Comparison of ENCODE assay signal across 14 cellular contexts in the genomic region with DNA sequence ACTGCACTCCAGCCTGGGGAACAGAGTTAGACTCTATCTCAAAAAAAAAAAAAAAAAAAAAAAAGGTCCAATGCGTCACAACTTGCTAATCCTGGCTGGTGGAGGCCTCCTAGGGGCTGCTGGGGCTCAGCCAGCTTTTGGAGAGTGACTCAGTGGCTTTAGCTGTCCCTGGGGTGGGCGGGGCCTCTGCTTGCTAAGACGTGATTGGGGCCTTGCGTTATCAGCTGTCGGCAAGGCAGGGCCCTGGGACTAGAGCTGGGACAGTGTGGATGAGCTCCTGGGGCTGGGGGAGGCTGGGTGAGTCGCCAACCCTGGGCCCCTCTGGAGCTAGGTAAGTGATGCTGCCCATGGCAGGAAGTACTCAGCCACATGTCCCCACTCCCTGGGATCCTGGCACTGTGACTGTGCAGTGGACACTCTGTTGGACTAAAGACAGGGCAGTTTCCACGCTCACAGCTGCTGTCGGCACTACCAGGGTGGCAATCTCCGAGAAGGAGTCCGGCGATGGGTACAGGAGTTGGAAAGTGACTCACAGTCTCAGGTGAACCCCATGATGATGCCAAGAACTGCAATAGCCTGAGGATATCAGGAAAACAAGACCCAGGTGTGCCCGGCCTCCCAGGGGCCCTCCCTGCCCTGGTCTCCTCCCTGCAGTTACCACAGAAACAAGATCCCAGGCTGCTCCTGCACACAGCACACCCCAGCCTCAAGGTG. TPM values are rescaled to one million over a fixed set of nuclear protein-coding genes. Genes with fewer than 3 reads are reported as not detected.
A peak's percentile ranks its signal among the peaks of the same experiment; 100 is the strongest.
DNase-seq lines count a peak whose midpoint lies in the region; ATAC-seq and TF ChIP-seq lines count a peak whose summit lies in the region.
"Had no signal": no experiment of that assay in that cellular context is flagged by ENCODE, and none has a peak within 500 bp of the region (broad histone marks: within the 10 kb centered on the region; RNA-seq: fewer than 3 reads in every experiment).

No MANE protein-coding gene starts in this region.

- H3K27me3 ChIP-seq in mesendoderm (ENCODE audit: insufficient read depth, low read length, poor library complexity) = no peaks in the 10 kb centered on the region

- intact Hi-C loops in Calu3 (cut with micrococcal nuclease; ENCODE audit: unreplicated experiment) = no loop called here

- H3K27ac ChIP-seq in mesendoderm (ENCODE audit: low read depth, low read length) = no peak overlapping the region
- H3K27ac ChIP-seq: thoracic aorta had no signal

- POLR2A ChIA-PET in naive thymus-derived CD8-positive, alpha-beta T cell (lab: Charles Lee) = no interaction called here

- ATAC-seq in naive thymus-derived CD8-positive, alpha-beta T cell = no peak
- no peak for ATAC-seq in HG03565 (IDR thresholded peaks at IDR 0.05; ENCODE audit: unreplicated experiment)

- no peak overlapping the region for H3K4me3 ChIP-seq in mesendoderm (ENCODE audit: low read length)
- H3K4me3 ChIP-seq: thoracic aorta had no signal

- H3K18ac ChIP-seq in mesendoderm (ENCODE audit: low read length) = no peak overlapping the region

- H3K9me3 Mint-ChIP-seq in Calu3 (ENCODE audit: low read depth, unreplicated experiment) = peaks cover 2% of the 10 kb centered on the region
- peaks cover 0 to 23% (median 4%) of the 10 kb centered on the region in 9 donors for H3K9me3 Mint-ChIP-seq in naive thymus-derived CD8-positive, alpha-beta T cell

- no peaks in the 10 kb centered on the region for H3K4me1 Mint-ChIP-seq in Calu3 (ENCODE audit: low read depth, unreplicated experiment)
- H3K4me1 Mint-ChIP-seq in naive thymus-derived CD8-positive, alpha-beta T cell = peaks cover 0 to 2% (median 0%) of the 10 kb centered on the region in 4 donors

- no peak overlapping the region for H3K56ac ChIP-seq in mesendoderm (ENCODE audit: low read length)

- no peak overlapping the region for H3K4me3 Mint-ChIP-seq in Calu3 (ENCODE audit: low read depth, unreplicated experiment)
- H3K4me3 Mint-ChIP-seq in naive thymus-derived CD8-positive, alpha-beta T cell = no peak overlapping the region

- H3K4ac ChIP-seq in mesendoderm (ENCODE audit: low read depth, low read length) = no peak overlapping the region

- H3K79me1 ChIP-seq in mesendoderm (ENCODE audit: low read length) = no peaks in the 10 kb centered on the region

- H3K9ac ChIP-seq in mesendoderm (ENCODE audit: low read length) = no peak overlapping the region

- no peak overlapping the region for H4K8ac ChIP-seq in mesendoderm (ENCODE audit: low read depth, low read length)

- no peaks in the 10 kb centered on the region for H3K4me1 ChIP-seq in mesendoderm (ENCODE audit: control insufficient read depth, low read depth, low read length)

- H3K79me2 ChIP-seq in mesendoderm (ENCODE audit: control insufficient read depth, insufficient read depth, low read length) = no peaks in the 10 kb centered on the region

- no peak overlapping the region for H2BK120ac ChIP-seq in mesendoderm (ENCODE audit: low read depth, low read length)

- no peak overlapping the region for H4K5ac ChIP-seq in mesendoderm (ENCODE audit: low read length)

- no TSS peak for BruUV-seq in Calu3 (replicated peaks; lab: Mats Ljungman, UMichigan)

- CTCF ChIA-PET in Calu3 (lab: Charles Lee) = interaction anchor here (0.6 kb wide), 1 partner anchor 62 kb away, joined by 6 read pairs; no protein-coding TSS in a partner anchor

- DNase-seq in Calu3 (peak; percentile 42), HUDEP-2 (lab: John Stamatoyannopoulos, UW; ENCODE audit: unreplicated experiment in 76 of 76) (peak in 63 of 76 experiments; percentile 13 to 98 (median 63)), astrocyte of the hippocampus (ENCODE audit: low read depth, low spot score) (peak; percentile 87), mesendoderm (peak; percentile 13), NCI-H510A (lab: John Stamatoyannopoulos, UW) (no peak), NCI-H146 treated with DMSO at 0.1 percent for 48 hours (lab: John Stamatoyannopoulos, UW; ENCODE audit: unreplicated experiment) (no peak)
- DNase-seq in naive thymus-derived CD8-positive, alpha-beta T cell = no peak
- DNase-seq: activated CD4-positive, CD25-positive, alpha-beta regulatory T cell treated with anti-CD3 and anti-CD28 coated beads, Interleukin-2, amount 50 U/mL, for 72 hours; activated gamma-delta T cell treated with Interleukin-2 at 50 U/mL for 16 hours; kidney glomerular epithelial cell; NCI-H1417; nucleus accumbens had no signal

- no peak for TF ChIP-seq CTCF in Calu3 (IDR thresholded peaks at IDR 0.05; ENCODE audit: unreplicated experiment)

- WGBS in mesendoderm (ENCODE audit: extremely low coverage, insufficient coverage, low lambda C conversion rate) = no CpG with 5 or more reads among the region's 12 CpGs

- no peak overlapping the region for H2BK15ac ChIP-seq in mesendoderm (replicated peaks; ENCODE audit: low read depth)

- no peak overlapping the region for H2BK5ac ChIP-seq in mesendoderm (ENCODE audit: low read length)

- no peak overlapping the region for H3K23ac ChIP-seq in mesendoderm (ENCODE audit: low read length)

- peaks cover 31% of the 10 kb centered on the region for H3K27me3 Mint-ChIP-seq in Calu3 (ENCODE audit: unreplicated experiment)
- peaks cover 0 to 4% (median 0%) of the 10 kb centered on the region in 5 donors for H3K27me3 Mint-ChIP-seq in naive thymus-derived CD8-positive, alpha-beta T cell

- H3K27ac Mint-ChIP-seq in Calu3 (ENCODE audit: unreplicated experiment) = no peak overlapping the region
- no peak overlapping the region for H3K27ac Mint-ChIP-seq in naive thymus-derived CD8-positive, alpha-beta T cell

- H3K36me3 ChIP-seq in mesendoderm (ENCODE audit: control insufficient read depth, insufficient read depth, low read length) = no peaks in the 10 kb centered on the region
- H3K36me3 ChIP-seq: thoracic aorta had no signal

- no peaks in the 10 kb centered on the region for H3K36me3 Mint-ChIP-seq in Calu3 (ENCODE audit: insufficient read depth, unreplicated experiment)
- peaks cover 4 to 12% (median 9%) of the 10 kb centered on the region in 3 donors for H3K36me3 Mint-ChIP-seq in naive thymus-derived CD8-positive, alpha-beta T cell

- H3K4me2 ChIP-seq in mesendoderm (ENCODE audit: low read length) = no peak overlapping the region

- no peak overlapping the region for H2AK5ac ChIP-seq in mesendoderm (ENCODE audit: low read length)

RNA-seq across cellular contexts. Expression of gene F2RL3, which starts 32.2 kb away (rescaled TPM):
- not detected in 2 replicates for total RNA-seq in Calu3 (2022)
- polyA plus RNA-seq in mesendoderm (2013, experiment 1 of 2) = not detected
- not detected for polyA plus RNA-seq in mesendoderm (2013, experiment 2 of 2)
- not detected for total RNA-seq in naive thymus-derived CD8-positive, alpha-beta T cell
- polyA plus RNA-seq in naive thymus-derived CD8-positive, alpha-beta T cell = under 1 TPM in 1 of 3 donors, not detected in 2; 0.24 TPM

Comparison
In these comparisons a context has a peak if more than half of its experiments do, and no peak if none do; other contexts are left out.
1. DNase-seq: peak in Calu3 (single experiment), HUDEP-2 (63 of 76), astrocyte of the hippocampus (single experiment) and mesendoderm (single experiment); none in NCI-H510A (single experiment), naive thymus-derived CD8-positive, alpha-beta T cell (0 of 10) and NCI-H146 treated with DMSO at 0.1 percent for 48 hours (single experiment).